Comparison of ENCODE assay signal across 1 cellular context in genomic region chr5:54844905-54845566, GRCh38.
TF ChIP-seq lines count a peak whose summit lies in the region.

No MANE protein-coding gene starts in this region.

TF ChIP-seq in HCT116, 20 proteins besides CTCF, POLR2A, EP300 and RAD21 (continued from another document):
- TF ChIP-seq ZBTB33 (IDR thresholded peaks at IDR 0.05; ENCODE audit: extremely low read depth, insufficient replicate concordance, low read length) (no peak), ATF3 (IDR thresholded peaks at IDR 0.05) (no peak), SIN3A (IDR thresholded peaks at IDR 0.05; ENCODE audit: low read depth) (no peak), FOSL1 (IDR thresholded peaks at IDR 0.05; ENCODE audit: low read depth) (no peak), CBX3 (IDR thresholded peaks at IDR 0.05; ENCODE audit: low read depth) (no peak), ELF1 (IDR thresholded peaks at IDR 0.05; ENCODE audit: borderline replicate concordance, low read depth) (no peak)
